10 cellular contexts compared by ENCODE assay signal in genomic region chr1:109622103-109622892, GRCh38. TPM values are rescaled to one million over a fixed set of nuclear protein-coding genes. Genes with fewer than 3 reads are reported as not detected.
DNase-seq lines count a peak whose midpoint lies in the region; ATAC-seq and TF ChIP-seq lines count a peak whose summit lies in the region.
"Had no signal": no experiment of that assay in that cellular context is flagged by ENCODE, and none has a peak within 500 bp of the region (broad histone marks: within the 10 kb centered on the region; RNA-seq: fewer than 3 reads in every experiment).

No MANE protein-coding gene starts in this region.

- no peaks in the 10 kb centered on the region for H3K27me3 Mint-ChIP-seq in activated naive CD4-positive, alpha-beta T cell treated with anti-CD3 and anti-CD28 coated beads, Interleukin-2, amount 50 U/mL, for 24 hours

- H3K4me1 ChIP-seq in upper lobe of right lung: peaks cover 41% of the 10 kb centered on the region

- no peaks in the 10 kb centered on the region for H3K36me3 Mint-ChIP-seq in activated naive CD4-positive, alpha-beta T cell treated with anti-CD3 and anti-CD28 coated beads, Interleukin-2, amount 50 U/mL, for 24 hours
- peaks cover 11 to 13% of the 10 kb centered on the region in 2 donors for H3K36me3 Mint-ChIP-seq in activated naive CD4-positive, alpha-beta T cell treated with anti-CD3 and anti-CD28 coated beads, Interleukin-2, amount 50 U/mL, for 72 hours

- ATAC-seq in activated naive CD4-positive, alpha-beta T cell treated with anti-CD3 and anti-CD28 coated beads, Interleukin-2, amount 50 U/mL, for 72 hours: no peak
- no peak for ATAC-seq in upper lobe of right lung

- peak overlapping the region; percentile 40 for H3K27ac ChIP-seq in layer of hippocampus (ENCODE audit: low read depth, low read length)
- no peak overlapping the region for H3K27ac ChIP-seq in upper lobe of right lung

- peak overlapping the region; percentile 91 for H3K4me3 Mint-ChIP-seq in activated naive CD4-positive, alpha-beta T cell treated with anti-CD3 and anti-CD28 coated beads, Interleukin-2, amount 50 U/mL, for 24 hours

- H3K27ac Mint-ChIP-seq in activated naive CD4-positive, alpha-beta T cell treated with anti-CD3 and anti-CD28 coated beads, Interleukin-2, amount 50 U/mL, for 24 hours: peak overlapping the region; percentile 81
- peak overlapping the region; percentile 92 to 96 for H3K27ac Mint-ChIP-seq in activated naive CD4-positive, alpha-beta T cell treated with anti-CD3 and anti-CD28 coated beads, Interleukin-2, amount 50 U/mL, for 72 hours

- no peak for DNase-seq in activated naive CD4-positive, alpha-beta T cell treated with Interleukin-2 at 50 U/mL for 16 hours
- DNase-seq in activated naive CD4-positive, alpha-beta T cell treated with anti-CD3 and anti-CD28 coated beads, Interleukin-2, amount 50 U/mL, for 72 hours (ENCODE audit: low spot score in 2 of 2): no peak
- DNase-seq in upper lobe of right lung (no peak), NOMO-1 treated with dmso at 0.1 percent for 144 hours (lab: John Stamatoyannopoulos, UW; ENCODE audit: unreplicated experiment) (no peak), C1 segment of cervical spinal cord (lab: John Stamatoyannopoulos, UW) (no peak)
- no peak for DNase-seq in activated CD4-positive, alpha-beta T cell treated with anti-CD3 and anti-CD28 coated beads, Interleukin-2, amount 50 U/mL, for 48 hours
- DNase-seq: aorta, MV-4-11 had no signal

- H3K4me1 Mint-ChIP-seq in activated naive CD4-positive, alpha-beta T cell treated with anti-CD3 and anti-CD28 coated beads, Interleukin-2, amount 50 U/mL, for 24 hours: peaks cover 55% of the 10 kb centered on the region

- no peaks in the 10 kb centered on the region for H3K9me3 ChIP-seq in upper lobe of right lung

- intact Hi-C loops in upper lobe of right lung (cut with DNase I): no loop called here

- peaks cover 11% of the 10 kb centered on the region for H3K36me3 ChIP-seq in upper lobe of right lung

- TF ChIP-seq CTCF in upper lobe of right lung (IDR thresholded peaks at IDR 0.05): no peak

- no peaks in the 10 kb centered on the region for H3K9me3 Mint-ChIP-seq in activated naive CD4-positive, alpha-beta T cell treated with anti-CD3 and anti-CD28 coated beads, Interleukin-2, amount 50 U/mL, for 24 hours
- H3K9me3 Mint-ChIP-seq in activated naive CD4-positive, alpha-beta T cell treated with anti-CD3 and anti-CD28 coated beads, Interleukin-2, amount 50 U/mL, for 72 hours: no peaks in the 10 kb centered on the region

- peak overlapping the region; percentile 83 for H3K4me3 ChIP-seq in upper lobe of right lung

- H3K27me3 ChIP-seq in layer of hippocampus (ENCODE audit: control insufficient read depth, insufficient read depth, low read length) (no peaks in the 10 kb centered on the region), upper lobe of right lung (no peaks in the 10 kb centered on the region)

RNA-seq across cellular contexts. Expression of gene AMPD2, which starts 2.7 kb away (rescaled TPM):
- 100 to 1,000 TPM in 1 of 2 donors, 10 to 100 TPM in 1; 91.5 to 113 TPM for total RNA-seq in activated naive CD4-positive, alpha-beta T cell treated with anti-CD3 and anti-CD28 coated beads, Interleukin-2, amount 50 U/mL, for 72 hours
- 56.9 TPM for total RNA-seq in upper lobe of right lung

RNA-seq across cellular contexts. Expression of gene GNAT2, which starts 2.9 kb away (rescaled TPM):
- total RNA-seq in activated naive CD4-positive, alpha-beta T cell treated with anti-CD3 and anti-CD28 coated beads, Interleukin-2, amount 50 U/mL, for 72 hours: under 1 TPM in 1 of 2 donors, not detected in 1; 0.34 TPM
- not detected for total RNA-seq in upper lobe of right lung
- total RNA-seq: aorta had no signal

RNA-seq across cellular contexts. Expression of gene GSTM4, which starts 33.6 kb away (rescaled TPM):
- total RNA-seq in activated naive CD4-positive, alpha-beta T cell treated with anti-CD3 and anti-CD28 coated beads, Interleukin-2, amount 50 U/mL, for 72 hours: 10 to 100 TPM; 22.0 to 23.8 TPM
- 17.2 TPM for total RNA-seq in upper lobe of right lung

RNA-seq across cellular contexts. Expression of gene GSTM2, which starts 45.6 kb away (rescaled TPM):
- 10 to 100 TPM; 13.6 to 41.7 TPM for total RNA-seq in activated naive CD4-positive, alpha-beta T cell treated with anti-CD3 and anti-CD28 coated beads, Interleukin-2, amount 50 U/mL, for 72 hours
- total RNA-seq in upper lobe of right lung: 37.3 TPM
